Comparison of ENCODE assay signal across 19 cellular contexts in the genomic region with DNA sequence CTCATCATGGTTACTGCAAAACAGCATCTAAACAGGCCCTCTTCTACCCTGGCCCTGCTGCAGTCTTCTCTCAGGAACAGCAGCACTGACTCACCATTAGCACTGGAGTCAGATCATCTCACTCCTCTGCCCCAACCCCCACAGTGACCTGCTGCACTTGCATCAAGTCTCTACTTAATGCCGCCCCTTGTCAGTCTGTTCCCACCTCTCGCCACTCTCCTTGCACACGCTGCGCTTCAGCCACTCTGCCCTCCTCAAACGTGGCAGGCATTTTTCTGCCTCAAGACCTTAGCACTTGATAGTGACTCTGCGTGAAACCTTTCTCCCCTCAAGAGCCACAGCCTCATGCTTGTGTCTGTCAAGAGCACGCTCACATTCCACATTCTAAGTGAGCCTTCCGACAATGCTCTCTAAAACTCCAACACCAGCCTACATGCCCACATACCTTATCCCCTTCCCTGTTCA. TPM values are rescaled to one million over a fixed set of nuclear protein-coding genes. Genes with fewer than 3 reads are reported as not detected.
DNase-seq lines count a peak whose midpoint lies in the region; ATAC-seq, FAIRE-seq and TF ChIP-seq lines count a peak whose summit lies in the region.
"Had no signal": no experiment of that assay in that cellular context is flagged by ENCODE, and none has a peak within 500 bp of the region (broad histone marks: within the 10 kb centered on the region; RNA-seq: fewer than 3 reads in every experiment).

No MANE protein-coding gene starts in this region.

- TF ChIP-seq CTCF in Loucy (conservative IDR thresholded peaks at IDR 0.05; ENCODE audit: low read length) (no peak), endothelial cell of umbilical vein (IDR thresholded peaks at IDR 0.05; ENCODE audit: extremely low read depth in 1 of 2, insufficient read depth in 1 of 2, low read depth in 1 of 2, low read length in 2 of 2) (no peak), lower lobe of right lung (IDR thresholded peaks at IDR 0.05) (no peak)

- FAIRE-seq in endothelial cell of umbilical vein (lab: Jason Lieb, UNC), result no peak
- FAIRE-seq: G401.6 had no signal

- H3K9me3 ChIP-seq in Loucy (ENCODE audit: insufficient read depth, low read depth, low read length) (no peaks in the 10 kb centered on the region), endothelial cell of umbilical vein (replicated peaks; ENCODE audit: control insufficient read depth, insufficient read depth, low read length) (no peaks in the 10 kb centered on the region), lower lobe of right lung (no peaks in the 10 kb centered on the region)

- H3K36me3 ChIP-seq in Loucy (ENCODE audit: insufficient read depth, low read length), result no peaks in the 10 kb centered on the region
- no peaks in the 10 kb centered on the region for H3K36me3 ChIP-seq in endothelial cell of umbilical vein (ENCODE audit: control insufficient read depth in 2 of 2, extremely low read depth in 1 of 2, insufficient read depth in 2 of 2, low read length in 2 of 2)
- H3K36me3 ChIP-seq in lower lobe of right lung, result peaks cover under 1% of the 10 kb centered on the region

- no peaks in the 10 kb centered on the region for H3K9me2 ChIP-seq in Loucy (replicated peaks; ENCODE audit: low read depth, low read length)

- CTCF ChIA-PET in endothelial cell of umbilical vein (lab: Charles Lee), result no interaction called here

- peak; percentile 60 to 83 for ATAC-seq in lower lobe of right lung

- H3F3A ChIP-seq in Loucy (ENCODE audit: low read depth), result no peaks in the 10 kb centered on the region; the same call in 1 of the 2 replicates

- H3K4me1 ChIP-seq in Loucy (ENCODE audit: insufficient read depth, low read length, poor library complexity, severe bottlenecking) (peaks cover 43% of the 10 kb centered on the region), endothelial cell of umbilical vein (ENCODE audit: control insufficient read depth, extremely low read depth, insufficient read depth, low read length) (peaks cover 20% of the 10 kb centered on the region), lower lobe of right lung (peaks cover 26% of the 10 kb centered on the region)

- H3K9ac ChIP-seq in Loucy (ENCODE audit: low read depth, low read length, poor library complexity, severe bottlenecking), result no peak overlapping the region
- H3K9ac ChIP-seq in endothelial cell of umbilical vein (replicated peaks; ENCODE audit: extremely low read depth, insufficient read depth, low read length), result no peak overlapping the region

- H4K20me1 ChIP-seq in Loucy (ENCODE audit: insufficient read depth, low read length, poor library complexity, severe bottlenecking) (no peaks in the 10 kb centered on the region), endothelial cell of umbilical vein (replicated peaks; ENCODE audit: control insufficient read depth, extremely low read depth, insufficient read depth, low read length) (no peaks in the 10 kb centered on the region)

- no peak for TF ChIP-seq POLR2A in endothelial cell of umbilical vein (IDR thresholded peaks at IDR 0.05; ENCODE audit: low read depth, low read length)

- POLR2A ChIA-PET in endothelial cell of umbilical vein (lab: Charles Lee), result no interaction called here

- intact Hi-C loops in endothelial cell of umbilical vein (cut with micrococcal nuclease), result no loop called here
- intact Hi-C loops in lower lobe of right lung (cut with DNase I), result no loop called here
- intact Hi-C loops in posterior cingulate gyrus (cut with DNase I), result no loop called here

- no peaks in the 10 kb centered on the region for H3K9me1 ChIP-seq in endothelial cell of umbilical vein (replicated peaks; ENCODE audit: control insufficient read depth, extremely low read depth, insufficient read depth, low read length)

- dilution Hi-C loops in endothelial cell of umbilical vein (cut with MboI; ENCODE audit: extremely low pct_ligation_motif_present, low sequenced_read_pairs), result no loop called here

- H3K4me3 ChIP-seq in Loucy (ENCODE audit: low read length, poor library complexity, severe bottlenecking), result no peak overlapping the region
- H3K4me3 ChIP-seq in endothelial cell of umbilical vein (replicated peaks in 1 of 3; ENCODE audit: insufficient read depth in 1 of 3, low read depth in 1 of 3, low read length in 3 of 3), result no peak overlapping the region
- no peak overlapping the region for H3K4me3 ChIP-seq in lower lobe of right lung

- H3K27ac ChIP-seq in endothelial cell of umbilical vein (ENCODE audit: insufficient read depth, low read depth, low read length) (no peak overlapping the region), lower lobe of right lung (no peak overlapping the region)

- H2AFZ ChIP-seq in Loucy (ENCODE audit: low read length) (no peak overlapping the region), endothelial cell of umbilical vein (ENCODE audit: low read depth, low read length) (peak overlapping the region; percentile 48)

- H3K27me3 ChIP-seq in Loucy (ENCODE audit: insufficient read depth, low read length, poor library complexity, severe bottlenecking) (no peaks in the 10 kb centered on the region), endothelial cell of umbilical vein (ENCODE audit: control insufficient read depth in 2 of 2, insufficient read depth in 2 of 2, low read length in 2 of 2) (no peaks in the 10 kb centered on the region), lower lobe of right lung (ENCODE audit: low read depth) (no peaks in the 10 kb centered on the region)

- no TSS peak for BruUV-seq in endothelial cell of umbilical vein (replicated peaks; lab: Mats Ljungman, UMichigan)

- DNase-seq in AG20443 (ENCODE audit: low spot score) (peak; percentile 59), endothelial cell of umbilical vein (ENCODE audit: low read depth, low spot score) (peak; percentile 30), lower lobe of right lung (no peak), HK-2 (ENCODE audit: unreplicated experiment) (no peak), NCI-H2171 treated with DMSO at 0.1 percent for 48 hours (lab: John Stamatoyannopoulos, UW) (no peak), posterior cingulate gyrus (no peak)
- DNase-seq in activated CD4-positive, alpha-beta T cell treated with anti-CD3 and anti-CD28 coated beads, Interleukin-2, amount 50 U/mL, for 4 hours, result no peak
- DNase-seq: activated CD4-positive, alpha-beta T cell treated with anti-CD3 and anti-CD28 coated beads, Interleukin-2, amount 10 ng/mL, durations not matched to agents 24 days and 14 days; H7; NCI-H1092; NCI-H446 treated with DMSO at 0.1 percent for 48 hours; stimulated activated CD4-positive, alpha-beta T cell treated with anti-CD3 and anti-CD28 coated beads, Interleukin-4, amount 100 ng/mL, for 24 hours; stimulated activated naive CD4-positive, alpha-beta T cell treated with Interleukin-2 at 50 U/mL for 16 hours; T-helper 2 cell had no signal

- no peaks in the 10 kb centered on the region for H3K79me2 ChIP-seq in Loucy (ENCODE audit: insufficient read depth, low read length)
- no peaks in the 10 kb centered on the region for H3K79me2 ChIP-seq in endothelial cell of umbilical vein (ENCODE audit: control insufficient read depth, insufficient read depth, low read length)

- H3K4me2 ChIP-seq in Loucy (ENCODE audit: low read depth, low read length, poor library complexity, severe bottlenecking) (peak overlapping the region; percentile 24), endothelial cell of umbilical vein (ENCODE audit: insufficient read depth, low read length) (peak overlapping the region; percentile 32)

TF ChIP-seq in endothelial cell of umbilical vein, 7 proteins besides CTCF, POLR2A, EP300 and RAD21:
- TF ChIP-seq POLR2AphosphoS5 (IDR thresholded peaks at IDR 0.05; ENCODE audit: insufficient read depth, low read depth, low read length), result no peak
- TF ChIP-seq JUN (IDR thresholded peaks at IDR 0.05; ENCODE audit: borderline replicate concordance, insufficient read depth, insufficient read length, low read depth), result no peak
- TF ChIP-seq MYC (IDR thresholded peaks at IDR 0.05; ENCODE audit: low read depth, low read length), result no peak
- no peak for TF ChIP-seq GATA2 (IDR thresholded peaks at IDR 0.05; ENCODE audit: insufficient read depth, insufficient read length, low read depth, low read length)
- TF ChIP-seq, protein P1, sequence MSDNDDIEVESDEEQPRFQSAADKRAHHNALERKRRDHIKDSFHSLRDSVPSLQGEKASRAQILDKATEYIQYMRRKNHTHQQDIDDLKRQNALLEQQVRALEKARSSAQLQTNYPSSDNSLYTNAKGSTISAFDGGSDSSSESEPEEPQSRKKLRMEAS (IDR thresholded peaks at IDR 0.05; ENCODE audit: insufficient read depth, insufficient read length), result no peak

RNA-seq across cellular contexts. Expression of a gene that starts 22.1 kb away (rescaled TPM):
- total RNA-seq in endothelial cell of umbilical vein (16.2 and 19.2 TPM in 2 replicates), lower lobe of right lung (18.4 TPM)
- polyA plus RNA-seq in endothelial cell of umbilical vein, result 9.9 and 12.4 TPM in 2 replicates
- 10.1 and 15.6 TPM in 2 replicates for polyA plus RNA-seq in endothelial cell of umbilical vein (2011; cell fraction: cytosol; rRNA removed)
- 15.1 and 18.4 TPM in 2 replicates for polyA plus RNA-seq in endothelial cell of umbilical vein (2011; cell fraction: nucleus; rRNA removed)
- polyA plus RNA-seq in endothelial cell of umbilical vein (2012), result 25.0 and 32.5 TPM in 2 replicates
- 11.5 and 25.0 TPM in 2 replicates for polyA minus RNA-seq in endothelial cell of umbilical vein
- 7.8 TPM for polyA minus RNA-seq in endothelial cell of umbilical vein (2011; cell fraction: cytosol; rRNA and poly(A)+ RNA removed)
- 9.9 and 10.3 TPM in 2 replicates for polyA minus RNA-seq in endothelial cell of umbilical vein (2011; cell fraction: nucleus; rRNA and poly(A)+ RNA removed)

RNA-seq across cellular contexts. Expression of a gene that starts 30.2 kb away (rescaled TPM):
- total RNA-seq in endothelial cell of umbilical vein, result not detected in 2 replicates
- polyA plus RNA-seq in endothelial cell of umbilical vein, result 0.06 TPM in 1 of 2 replicates, not detected in the other
- polyA plus RNA-seq in endothelial cell of umbilical vein (2011; cell fraction: cytosol; rRNA removed), result not detected in 2 replicates
- polyA plus RNA-seq in endothelial cell of umbilical vein (2011; cell fraction: nucleus; rRNA removed), result not detected in 2 replicates
- polyA plus RNA-seq in endothelial cell of umbilical vein (2012), result 0.11 and 0.20 TPM in 2 replicates
- not detected in 2 replicates for polyA minus RNA-seq in endothelial cell of umbilical vein
- not detected for polyA minus RNA-seq in endothelial cell of umbilical vein (2011; cell fraction: cytosol; rRNA and poly(A)+ RNA removed)
- polyA minus RNA-seq in endothelial cell of umbilical vein (2011; cell fraction: nucleus; rRNA and poly(A)+ RNA removed), result not detected in 2 replicates
- not detected for total RNA-seq in lower lobe of right lung
- total RNA-seq: activated CD4-positive, alpha-beta T cell treated with anti-CD3 and anti-CD28 coated beads, Interleukin-2, amount 10 ng/mL, durations not matched to agents 24 days and 14 days; activated T-helper 1 cell treated with anti-CD3 and anti-CD28 coated beads, Interleukin-12 subunit alpha, Interleukin-12 subunit beta, Interleukin-2, Interleukin-4 antibody, amounts not matched to agents 30 ng/mL and 10 ng/mL and 1 ng/mL, durations not matched to agents 14 hours and 24 hours and 36 hours; epithelial cell of proximal tubule; H7 had no signal
- polyA plus RNA-seq: CD14-positive monocyte had no signal

Comparison
In these comparisons a context has a peak if more than half of its experiments do, and no peak if none do; other contexts are left out.
1. DNase-seq: peak in AG20443 (single experiment) and endothelial cell of umbilical vein (single experiment); none in lower lobe of right lung (single experiment), HK-2 (single experiment), NCI-H2171 treated with DMSO at 0.1 percent for 48 hours (single experiment), activated CD4-positive, alpha-beta T cell treated with anti-CD3 and anti-CD28 coated beads, Interleukin-2, amount 50 U/mL, for 4 hours (0 of 2) and posterior cingulate gyrus (0 of 10).